Comparison of ENCODE assay signal across 19 cellular contexts in genomic region chr20:62895539-62895938, GRCh38.
"Had no signal": no experiment of that assay in that cellular context is flagged by ENCODE, and none has a peak within 500 bp of the region (broad histone marks: within the 10 kb centered on the region; RNA-seq: fewer than 3 reads in every experiment).

No MANE protein-coding gene starts in this region.

- H3K9me3 Mint-ChIP-seq: natural killer cell treated with Interleukin-12 subunit alpha and Interleukin-12 subunit beta and Interleukin-15 and Interleukin-18, amount 100 ng/mL, for 72 hours; T-helper 1 cell treated with Interleukin-12 subunit alpha and Interleukin-12 subunit beta and Interleukin-4 antibody, amounts not matched to agents 30 μg/mL and 1 μg/mL, for 36 hours had no signal

- H3K4me3 Mint-ChIP-seq: activated naive CD8-positive, alpha-beta T cell; natural killer cell treated with Interleukin-12 subunit alpha and Interleukin-12 subunit beta and Interleukin-15 and Interleukin-18, amount 100 ng/mL, for 72 hours; T-helper 1 cell treated with Interleukin-12 subunit alpha and Interleukin-12 subunit beta and Interleukin-4 antibody, amounts not matched to agents 30 μg/mL and 1 μg/mL, for 36 hours had no signal

- H3K27me3 ChIP-seq: colonic mucosa, esophagus muscularis mucosa, upper lobe of left lung had no signal

- ATAC-seq: natural killer cell treated with Interleukin-12 subunit alpha and Interleukin-12 subunit beta and Interleukin-15 and Interleukin-18, amount 100 ng/mL, for 72 hours; right cardiac atrium; stimulated activated naive CD8-positive, alpha-beta T cell treated with anti-CD3 and anti-CD28 coated beads, Interleukin-15, Interleukin-2, amounts not matched to agents 100 U/mL and 50 U/mL, for 24 hours had no signal

- H3K27me3 Mint-ChIP-seq: activated naive CD8-positive, alpha-beta T cell; natural killer cell treated with Interleukin-12 subunit alpha and Interleukin-12 subunit beta and Interleukin-15 and Interleukin-18, amount 100 ng/mL, for 72 hours had no signal

- H3K27ac Mint-ChIP-seq: activated naive CD8-positive, alpha-beta T cell; natural killer cell treated with Interleukin-12 subunit alpha and Interleukin-12 subunit beta and Interleukin-15 and Interleukin-18, amount 100 ng/mL, for 72 hours; T-helper 1 cell treated with Interleukin-12 subunit alpha and Interleukin-12 subunit beta and Interleukin-4 antibody, amounts not matched to agents 30 μg/mL and 1 μg/mL, for 36 hours had no signal

- DNase-seq: activated CD4-positive, alpha-beta T cell treated with anti-CD3 and anti-CD28 coated beads for 4 hours; activated CD8-positive, alpha-beta memory T cell treated with anti-CD3 and anti-CD28 coated beads for 24 hours; activated effector memory CD4-positive, alpha-beta T cell treated with anti-CD3 and anti-CD28 coated beads, Interleukin-2, amount 50 U/mL, for 16 hours; amniotic stem cell; central memory CD4-positive, alpha-beta T cell; colonic mucosa; hypothalamus; kidney; nucleus accumbens; right cardiac atrium; stimulated activated CD4-positive, alpha-beta T cell treated with anti-CD3 and anti-CD28 coated beads, Interleukin-4, amount 100 ng/mL, for 24 hours; stimulated activated naive CD8-positive, alpha-beta T cell treated with anti-CD3 and anti-CD28 coated beads, Interleukin-15, Interleukin-2, amounts not matched to agents 100 U/mL and 50 U/mL, for 24 hours; upper lobe of left lung had no signal

- H3K27ac ChIP-seq: colonic mucosa, esophagus muscularis mucosa, prostate gland, skin epidermis, upper lobe of left lung had no signal

- H3K9me3 ChIP-seq: colonic mucosa, esophagus muscularis mucosa, prostate gland, upper lobe of left lung had no signal

- H3K4me3 ChIP-seq: colonic mucosa, esophagus muscularis mucosa, prostate gland, skin epidermis, upper lobe of left lung had no signal
